Comparison of ENCODE assay signal across 14 cellular contexts in genomic region chr10:95531994-95532399, GRCh38. TPM values are rescaled to one million over a fixed set of nuclear protein-coding genes. Genes with fewer than 3 reads are reported as not detected.
A peak's percentile ranks its signal among the peaks of the same experiment; 100 is the strongest.
DNase-seq lines count a peak whose midpoint lies in the region; ATAC-seq and TF ChIP-seq lines count a peak whose summit lies in the region.
"Had no signal": no experiment of that assay in that cellular context is flagged by ENCODE, and none has a peak within 500 bp of the region (broad histone marks: within the 10 kb centered on the region; RNA-seq: fewer than 3 reads in every experiment).

No MANE protein-coding gene starts in this region.

- DNase-seq in heart left ventricle (no peak), left ventricle myocardium superior (no peak), Panc1 (ENCODE audit: low read depth, low spot score) (no peak), right cardiac atrium (no peak), transverse colon (no peak), NCI-H2029 (lab: John Stamatoyannopoulos, UW) (no peak), NCI-H1417 (lab: John Stamatoyannopoulos, UW) (no peak)
- DNase-seq: activated T-cell treated with anti-CD3 and anti-CD28 coated beads, Interleukin-2, amount 50 U/mL, for 4 hours; effector memory CD4-positive, alpha-beta T cell; glutamatergic neuron; NCI-H1105; NCI-H526 treated with DMSO at 0.1 percent for 48 hours; small intestine had no signal

- in situ Hi-C loops in Panc1 (cut with HindIII; ENCODE audit: low pct_unique_long_range_greater_than_20kb, low sequenced_read_pairs) (no loop called here), transverse colon (cut with MboI; ENCODE audit: low pct_ligation_motif_present in 1 of 4, low pct_unique_long_range_greater_than_20kb in 1 of 4, low sequenced_read_pairs in 3 of 4) (no loop called here)

- TF ChIP-seq EP300 in transverse colon (IDR thresholded peaks at IDR 0.05; ENCODE audit: low read depth): no peak

- H3K4me3 ChIP-seq in heart left ventricle (no peak overlapping the region), Panc1 (ENCODE audit: low read depth in 2 of 2, low read length in 2 of 2) (no peak overlapping the region), right cardiac atrium (ENCODE audit: low read length) (no peak overlapping the region), transverse colon (no peak overlapping the region)

- no peaks in the 10 kb centered on the region for H3K9me3 ChIP-seq in heart left ventricle
- H3K9me3 ChIP-seq in Panc1 (ENCODE audit: control insufficient read depth, insufficient read depth, low read depth, low read length): no peaks in the 10 kb centered on the region
- no peaks in the 10 kb centered on the region for H3K9me3 ChIP-seq in right cardiac atrium (ENCODE audit: control insufficient read depth, low read length)
- H3K9me3 ChIP-seq in transverse colon: no peaks in the 10 kb centered on the region

- H3K27ac ChIP-seq in heart left ventricle (peak overlapping the region in 10 of 12 donors; percentile 24 to 91 (median 31)), Panc1 (ENCODE audit: low read length) (peak overlapping the region; percentile 29; the same call in 1 of the 2 replicates), right cardiac atrium (ENCODE audit: low read length) (peak overlapping the region; percentile 0), transverse colon (peak overlapping the region; percentile 74 to 94 (median 83))

- TF ChIP-seq CTCF in heart left ventricle (IDR thresholded peaks at IDR 0.05) (no peak), Panc1 (IDR thresholded peaks at IDR 0.05) (no peak), transverse colon (IDR thresholded peaks at IDR 0.05) (no peak)

- no peak for ATAC-seq in heart left ventricle
- ATAC-seq in left ventricle myocardium superior: no peak
- no peak for ATAC-seq in Panc1
- peak in 1 of 2 donors; percentile 10 for ATAC-seq in right cardiac atrium
- ATAC-seq in GM21515 (IDR thresholded peaks at IDR 0.05; ENCODE audit: unreplicated experiment): no peak
- ATAC-seq: activated T-cell treated with anti-CD3 and anti-CD28 coated beads, Interleukin-2, amount 50 U/mL, for 4 hours had no signal

- CTCF ChIA-PET in Panc1 (lab: Charles Lee): no interaction called here

- H3K27me3 ChIP-seq in heart left ventricle: no peaks in the 10 kb centered on the region
- no peaks in the 10 kb centered on the region for H3K27me3 ChIP-seq in Panc1 (ENCODE audit: control insufficient read depth, insufficient read depth, low read length)
- no peaks in the 10 kb centered on the region for H3K27me3 ChIP-seq in right cardiac atrium (ENCODE audit: control insufficient read depth, insufficient read depth)
- no peaks in the 10 kb centered on the region for H3K27me3 ChIP-seq in transverse colon

- 25 to 39% (median 32%) methylated on average over 2 of the region's 2 CpGs for WGBS in heart left ventricle, 4 donors
- 24% methylated on average over 2 of the region's 2 CpGs for WGBS in right cardiac atrium
- WGBS in transverse colon (ENCODE audit: low coverage in 1 of 2), 2 donors: 42% methylated on average over 2 of the region's 2 CpGs; no CpG with 5 or more reads in 1 of the 2 donors

- POLR2A ChIA-PET in Panc1 (lab: Charles Lee): no interaction called here

- peaks cover 13 to 97% (median 75%) of the 10 kb centered on the region in 12 donors for H3K4me1 ChIP-seq in heart left ventricle
- H3K4me1 ChIP-seq in Panc1 (ENCODE audit: control insufficient read depth, insufficient read depth, low read length): peaks cover 11% of the 10 kb centered on the region
- H3K4me1 ChIP-seq in right cardiac atrium (ENCODE audit: control insufficient read depth, insufficient read depth, low read length): peaks cover 36% of the 10 kb centered on the region
- H3K4me1 ChIP-seq in transverse colon: peaks cover 21 to 68% (median 37%) of the 10 kb centered on the region in 4 donors

- intact Hi-C loops in heart left ventricle (cut with DNase I): no loop called here
- intact Hi-C loops in left ventricle myocardium superior (cut with micrococcal nuclease): no loop called here
- intact Hi-C loops in Panc1 (cut with micrococcal nuclease; ENCODE audit: unreplicated experiment): no loop called here
- intact Hi-C loops in right cardiac atrium (cut with DNase I): no loop called here
- intact Hi-C loops in transverse colon (cut with DNase I; ENCODE audit: low total_unique reads): no loop called here

- no TSS peak for BruUV-seq in Panc1 (replicated peaks; lab: Mats Ljungman, UMichigan)

- H3K36me3 ChIP-seq in heart left ventricle (no peaks in the 10 kb centered on the region), Panc1 (ENCODE audit: control insufficient read depth, insufficient read depth, low read length) (no peaks in the 10 kb centered on the region), transverse colon (no peaks in the 10 kb centered on the region)

- TF ChIP-seq POLR2A in heart left ventricle (IDR thresholded peaks at IDR 0.05) (no peak), transverse colon (IDR thresholded peaks at IDR 0.05) (no peak)

RNA-seq across cellular contexts. Expression of gene SORBS1, which starts 29.2 kb away (rescaled TPM):
- total RNA-seq in heart left ventricle (1,000 to 10,000 TPM in 5 of 9 donors, 100 to 1,000 TPM in 4; 380 to 1,440 (median 1,065) TPM), left ventricle myocardium superior (703 TPM), Panc1 (2021; ENCODE audit: unreplicated experiment) (29.4 TPM), right cardiac atrium (100 to 1,000 TPM; 347 to 511 (median 454) TPM), transverse colon (100 to 1,000 TPM in 3 of 4 donors, 10 to 100 TPM in 1; 92.2 to 308 (median 150) TPM)
- polyA plus RNA-seq in heart left ventricle (100 to 1,000 TPM; 355 to 380 TPM), right cardiac atrium (225 TPM)
- 18.4 TPM for polyA plus RNA-seq in Panc1 (2012; ENCODE audit: insufficient read length)

Comparison
In these comparisons a context has a peak if more than half of its experiments do, and no peak if none do; other contexts are left out.
1. H3K27ac ChIP-seq: peak in every context shown above with its lines; median percentile 83 in transverse colon; 31 in heart left ventricle; 29 in Panc1; 0 in right cardiac atrium.